ENCODE assay signal across 9 cellular contexts in the genomic region with DNA sequence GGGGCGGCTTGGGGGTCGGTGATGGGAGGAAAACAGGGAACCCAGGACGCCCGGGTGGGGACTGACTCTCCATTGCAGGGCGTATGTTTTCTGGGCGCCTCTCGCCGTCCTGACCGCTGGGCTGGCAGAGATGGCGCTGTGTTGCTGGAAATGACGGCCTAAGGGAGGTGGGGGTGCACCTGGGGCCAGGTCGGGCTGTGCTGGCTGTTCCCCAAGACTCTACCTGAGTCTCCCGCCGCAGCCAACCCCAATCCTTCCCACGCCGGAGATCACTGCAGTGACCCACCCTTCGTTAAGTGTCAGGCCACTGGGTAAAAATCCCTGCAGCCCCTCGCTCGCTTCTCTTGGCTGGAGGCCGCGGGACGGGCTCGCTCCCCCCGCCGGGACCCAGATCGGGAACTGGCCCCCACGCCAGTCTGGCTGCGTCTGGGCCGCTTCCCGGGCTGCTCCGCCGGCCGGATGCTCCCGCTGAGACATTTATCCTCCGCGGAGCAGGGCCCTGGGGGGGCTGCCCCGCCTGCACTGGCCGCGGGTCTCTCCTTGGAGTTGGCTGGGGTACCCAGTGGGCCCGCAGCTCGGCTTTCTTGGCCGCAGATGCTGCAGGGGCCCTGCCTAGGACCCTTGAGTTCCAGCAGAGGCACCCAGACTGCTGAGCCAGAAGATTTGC. TPM values are rescaled to one million over a fixed set of nuclear protein-coding genes. Genes with fewer than 3 reads are reported as not detected.
A peak's percentile ranks its signal among the peaks of the same experiment; 100 is the strongest.
DNase-seq lines count a peak whose midpoint lies in the region; ATAC-seq, FAIRE-seq and TF ChIP-seq lines count a peak whose summit lies in the region.
"Had no signal": no experiment of that assay in that cellular context is flagged by ENCODE, and none has a peak within 500 bp of the region (broad histone marks: within the 10 kb centered on the region; RNA-seq: fewer than 3 reads in every experiment).

No MANE protein-coding gene starts in this region.

- H3K4me2 ChIP-seq in K562 (ENCODE audit: insufficient read depth, low read length) = no peak overlapping the region

- no peak for TF ChIP-seq RAD21 in K562 (CRISPR knock-in tag; conservative IDR thresholded peaks at IDR 0.05 in 1 of 2, IDR thresholded peaks at IDR 0.05 in 1 of 2)

- POLR2A ChIA-PET in K562 (lab: Yijun Ruan, JAX) = no interaction called here

- H3K4me3 ChIP-seq in K562 = no peak overlapping the region
- H3K4me3 ChIP-seq in pancreas = peak overlapping the region in 3 of 4 donors; percentile 2 to 40 (median 39)

- H3K27me3 ChIP-seq in K562 (ENCODE audit: control insufficient read depth in 2 of 2, insufficient read depth in 2 of 2, low read length in 2 of 2) (peaks cover 12 to 28% of the 10 kb centered on the region in 2 experiments), pancreas (no peaks in the 10 kb centered on the region)

- H4K20me1 ChIP-seq in K562 (replicated peaks; ENCODE audit: control insufficient read depth, insufficient read depth, low read length) = no peaks in the 10 kb centered on the region

- CTCF ChIA-PET in K562 (lab: Yijun Ruan, JAX; ENCODE audit: low intra/inter-chr PET ratio) = interaction anchor here (0.7 kb wide), 1 partner anchor 92 kb away, joined by 6 read pairs; no protein-coding TSS in a partner anchor

- H3K9ac ChIP-seq in K562 (ENCODE audit: insufficient read depth in 1 of 2, low read depth in 2 of 2, low read length in 2 of 2) = no peak overlapping the region

- no peaks in the 10 kb centered on the region for H3K36me3 ChIP-seq in K562 (ENCODE audit: control insufficient read depth, insufficient read depth, low read length)
- H3K36me3 ChIP-seq in pancreas = no peaks in the 10 kb centered on the region

- in situ Hi-C loops in K562 (cut with MboI) = no loop called here

- H3K27ac ChIP-seq in K562 (ENCODE audit: extremely low read depth, low read depth, low read length) (no peak overlapping the region), pancreas (peak overlapping the region; percentile 10 to 83 (median 53))

- H2AFZ ChIP-seq in K562 (ENCODE audit: low read depth, low read length) = no peak overlapping the region

- WGBS in K562 (ENCODE audit: insufficient coverage, low coverage, missing lambda C conversion rate) = 14% methylated on average over 22 of the region's 42 CpGs
- WGBS in pancreas, 2 donors = 10 to 11% methylated on average over 41 to 42 of the region's 42 CpGs

- TF ChIP-seq CTCF in K562 (IDR thresholded peaks at IDR 0.05 in 2 of 3, conservative IDR thresholded peaks at IDR 0.05 in 1 of 3; ENCODE audit: insufficient read depth in 2 of 3, low read depth in 1 of 3, low read length in 3 of 3) = 0 out of 6 replicates have a peak, but pooled peaks of 1 of the 3 experiments have one; percentile 9
- TF ChIP-seq CTCF in pancreas (IDR thresholded peaks at IDR 0.05) = no peak

- TF ChIP-seq POLR2A in K562 (conservative IDR thresholded peaks at IDR 0.05) = no peak

- H3K9me3 ChIP-seq in K562 (replicated peaks; ENCODE audit: control insufficient read depth, insufficient read depth, low read depth, low read length) (no peaks in the 10 kb centered on the region), pancreas (no peaks in the 10 kb centered on the region)

- no peak for TF ChIP-seq EP300 in K562 (IDR thresholded peaks at IDR 0.05; ENCODE audit: low read length)

- H3K4me1 ChIP-seq in K562 (replicated peaks in 1 of 2; ENCODE audit: control insufficient read depth in 2 of 2, insufficient read depth in 2 of 2, low read length in 2 of 2) (peaks cover 4 to 8% of the 10 kb centered on the region in 2 experiments; a peak in 3 of 5 replicates), pancreas (peaks cover 0 to 11% (median 0%) of the 10 kb centered on the region in 3 donors)

- FAIRE-seq in K562 (lab: Jason Lieb, UNC) = no peak
- FAIRE-seq in pancreas (lab: Jason Lieb, UNC) = no peak

- no peaks in the 10 kb centered on the region for H3K9me1 ChIP-seq in K562 (ENCODE audit: control insufficient read depth, insufficient read depth, low read length)

- ATAC-seq in K562 (peak; percentile 55), pancreas (peak; percentile 73 to 83 (median 77)), HG03097 (IDR thresholded peaks at IDR 0.05; ENCODE audit: low FRiP score, unreplicated experiment) (no peak), HG03175 (IDR thresholded peaks at IDR 0.05; ENCODE audit: unreplicated experiment) (no peak), GM18520 (IDR thresholded peaks at IDR 0.05; ENCODE audit: unreplicated experiment) (no peak)

- intact Hi-C loops in K562 (cut with micrococcal nuclease) = loop anchor here (5.0 kb wide), 1 partner anchor 88 kb away; no protein-coding TSS in a partner anchor
- intact Hi-C loops in pancreas (cut with DNase I) = no loop called here

- BruUV-seq in K562 (replicated peaks; lab: Mats Ljungman, UMichigan) = no TSS peak

- H3K79me2 ChIP-seq in K562 (ENCODE audit: control insufficient read depth, insufficient read depth, low read length) = no peaks in the 10 kb centered on the region

- peak; percentile 35 for DNase-seq in Ammon's horn (ENCODE audit: low spot score)
- DNase-seq in K562 (ENCODE audit: extremely low read depth in 1 of 4, low spot score in 3 of 4) = no peak
- peak; percentile 64 for DNase-seq in hepatic stellate cell (ENCODE audit: low spot score)
- DNase-seq in pancreas = peak; percentile 53 to 77 (median 74)
- no peak for DNase-seq in NCI-H1436 (lab: John Stamatoyannopoulos, UW)
- DNase-seq: T-helper 1 cell had no signal

TF ChIP-seq in K562, 482 proteins besides CTCF, POLR2A, EP300 and RAD21 (continues in another document):
- TF ChIP-seq, protein P1, sequence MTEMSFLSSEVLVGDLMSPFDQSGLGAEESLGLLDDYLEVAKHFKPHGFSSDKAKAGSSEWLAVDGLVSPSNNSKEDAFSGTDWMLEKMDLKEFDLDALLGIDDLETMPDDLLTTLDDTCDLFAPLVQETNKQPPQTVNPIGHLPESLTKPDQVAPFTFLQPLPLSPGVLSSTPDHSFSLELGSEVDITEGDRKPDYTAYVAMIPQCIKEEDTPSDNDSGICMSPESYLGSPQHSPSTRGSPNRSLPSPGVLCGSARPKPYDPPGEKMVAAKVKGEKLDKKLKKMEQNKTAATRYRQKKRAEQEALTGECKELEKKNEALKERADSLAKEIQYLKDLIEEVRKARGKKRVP (CRISPR knock-in tag; IDR thresholded peaks at IDR 0.05) = no peak
- TF ChIP-seq SP2 (IDR thresholded peaks at IDR 0.05; ENCODE audit: extremely low read depth, low read depth, low read length, poor library complexity, severe bottlenecking) = no peak
- TF ChIP-seq, protein P2, sequence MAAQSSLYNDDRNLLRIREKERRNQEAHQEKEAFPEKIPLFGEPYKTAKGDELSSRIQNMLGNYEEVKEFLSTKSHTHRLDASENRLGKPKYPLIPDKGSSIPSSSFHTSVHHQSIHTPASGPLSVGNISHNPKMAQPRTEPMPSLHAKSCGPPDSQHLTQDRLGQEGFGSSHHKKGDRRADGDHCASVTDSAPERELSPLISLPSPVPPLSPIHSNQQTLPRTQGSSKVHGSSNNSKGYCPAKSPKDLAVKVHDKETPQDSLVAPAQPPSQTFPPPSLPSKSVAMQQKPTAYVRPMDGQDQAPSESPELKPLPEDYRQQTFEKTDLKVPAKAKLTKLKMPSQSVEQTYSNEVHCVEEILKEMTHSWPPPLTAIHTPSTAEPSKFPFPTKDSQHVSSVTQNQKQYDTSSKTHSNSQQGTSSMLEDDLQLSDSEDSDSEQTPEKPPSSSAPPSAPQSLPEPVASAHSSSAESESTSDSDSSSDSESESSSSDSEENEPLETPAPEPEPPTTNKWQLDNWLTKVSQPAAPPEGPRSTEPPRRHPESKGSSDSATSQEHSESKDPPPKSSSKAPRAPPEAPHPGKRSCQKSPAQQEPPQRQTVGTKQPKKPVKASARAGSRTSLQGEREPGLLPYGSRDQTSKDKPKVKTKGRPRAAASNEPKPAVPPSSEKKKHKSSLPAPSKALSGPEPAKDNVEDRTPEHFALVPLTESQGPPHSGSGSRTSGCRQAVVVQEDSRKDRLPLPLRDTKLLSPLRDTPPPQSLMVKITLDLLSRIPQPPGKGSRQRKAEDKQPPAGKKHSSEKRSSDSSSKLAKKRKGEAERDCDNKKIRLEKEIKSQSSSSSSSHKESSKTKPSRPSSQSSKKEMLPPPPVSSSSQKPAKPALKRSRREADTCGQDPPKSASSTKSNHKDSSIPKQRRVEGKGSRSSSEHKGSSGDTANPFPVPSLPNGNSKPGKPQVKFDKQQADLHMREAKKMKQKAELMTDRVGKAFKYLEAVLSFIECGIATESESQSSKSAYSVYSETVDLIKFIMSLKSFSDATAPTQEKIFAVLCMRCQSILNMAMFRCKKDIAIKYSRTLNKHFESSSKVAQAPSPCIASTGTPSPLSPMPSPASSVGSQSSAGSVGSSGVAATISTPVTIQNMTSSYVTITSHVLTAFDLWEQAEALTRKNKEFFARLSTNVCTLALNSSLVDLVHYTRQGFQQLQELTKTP (IDR thresholded peaks at IDR 0.05; ENCODE audit: low read depth in 1 of 2, partially characterized antibody in 2 of 2) = no peak

RNA-seq across cellular contexts. Expression of a gene that starts 7.8 kb away (rescaled TPM):
- 4.9 and 5.3 TPM in 2 replicates for total RNA-seq in K562 (2011; cell fraction: chromatin; rRNA removed; ENCODE audit: low replicate concordance)
- total RNA-seq in K562 (2011; cell fraction: nucleolus; rRNA removed) = 1.4 and 3.0 TPM in 2 replicates
- total RNA-seq in K562 (2011; cell fraction: nucleoplasm; rRNA removed) = 1.2 and 9.5 TPM in 2 replicates
- total RNA-seq in K562 (2014; rRNA removed) (0.41 and 1.4 TPM in 2 replicates), K562 (2014; rRNA removed; fragmentation: Illumina TruSeq; extraction: Trizol) (0.36 and 1.1 TPM in 2 replicates), K562 (2015; rRNA removed; fragmentation: Illumina TruSeq; extraction: Trizol) (0.72 and 0.94 TPM in 2 replicates), K562 (2021) (1.0 and 1.1 TPM in 2 replicates), pancreas (10 to 100 TPM in 1 of 6 donors, 1 to 10 TPM in 5; 5.8 to 15.0 (median 8.9) TPM)
- polyA plus RNA-seq in K562 (2011; rRNA removed) (2.0 and 2.3 TPM in 2 replicates), K562 (2014; fragmentation: Illumina TruSeq; extraction: Trizol) (1.2 and 1.3 TPM in 2 replicates), K562 (2014; fragmentation: Nextera tagmentation; extraction: Ambion mirVana) (1 to 10 TPM in 1 of 2 experiments, under 1 TPM in 1; 0.71 to 1.5 TPM), K562 (2014; rRNA removed) (1.2 and 1.5 TPM in 2 replicates), pancreas (1 to 10 TPM; 3.7 to 7.6 TPM)
- 1.5 and 2.0 TPM in 2 replicates for polyA plus RNA-seq in K562 (2011; cell fraction: cytosol; rRNA removed)
- polyA plus RNA-seq in K562 (2011; cell fraction: nucleus; rRNA removed) = 2.6 and 2.7 TPM in 2 replicates
- 0.94 and 1.9 TPM in 2 replicates for polyA plus RNA-seq in K562 (2012)
- 2.6 and 3.9 TPM in 2 replicates for polyA minus RNA-seq in K562 (2011; rRNA and poly(A)+ RNA removed)
- polyA minus RNA-seq in K562 (2011; cell fraction: cytosol; rRNA and poly(A)+ RNA removed) = 1.1 TPM in 1 of 2 replicates, not detected in the other
- polyA minus RNA-seq in K562 (2011; cell fraction: nucleus; rRNA and poly(A)+ RNA removed) = 1.8 and 2.9 TPM in 2 replicates

Comparison
In these comparisons a context has a peak if more than half of its experiments do, and no peak if none do; other contexts are left out.
1. DNase-seq: peak in Ammon's horn (single experiment), hepatic stellate cell (single experiment) and pancreas (6 of 6); none in K562 (0 of 4) and NCI-H1436 (single experiment).
2. ATAC-seq: peak in K562 (single experiment) and pancreas (4 of 4); none in HG03097 (single experiment), HG03175 (single experiment) and GM18520 (single experiment).